In the genomic region with DNA sequence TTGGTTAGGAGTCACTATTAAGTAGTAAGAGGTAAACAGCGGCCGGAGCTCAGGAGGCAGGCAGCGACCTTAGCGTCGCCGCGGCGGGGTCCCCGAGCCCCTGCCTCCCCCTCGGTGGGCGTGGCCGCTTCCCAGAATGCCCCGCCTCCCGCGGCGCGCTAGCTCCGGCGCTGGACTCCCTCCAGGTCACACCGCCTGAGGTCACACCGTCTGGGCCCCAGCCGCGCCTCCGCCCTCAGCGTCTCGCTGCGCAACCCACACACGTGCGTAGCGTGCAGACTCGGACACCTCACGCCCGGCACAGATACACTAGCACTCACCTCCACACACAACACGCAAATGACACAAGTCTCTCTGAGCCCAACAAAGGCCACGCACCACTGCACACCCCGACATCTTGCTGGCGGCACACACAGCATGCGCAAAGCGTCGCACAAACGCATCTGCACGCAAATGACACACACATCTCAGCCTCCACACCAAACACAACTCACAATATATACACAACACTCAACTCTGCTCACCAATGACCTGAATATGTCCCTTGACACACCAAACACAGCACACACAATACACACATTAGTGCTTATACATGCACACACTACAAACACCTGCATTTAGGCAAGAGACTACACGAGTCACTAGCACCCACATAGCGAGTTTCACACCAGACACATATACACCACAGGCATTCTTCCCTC, we compare ENCODE assay signal across 11 cellular contexts. TPM values are rescaled to one million over a fixed set of nuclear protein-coding genes. Genes with fewer than 3 reads are reported as not detected.
DNase-seq lines count a peak whose midpoint lies in the region; ATAC-seq and TF ChIP-seq lines count a peak whose summit lies in the region.
"Had no signal": no experiment of that assay in that cellular context is flagged by ENCODE, and none has a peak within 500 bp of the region (broad histone marks: within the 10 kb centered on the region; RNA-seq: fewer than 3 reads in every experiment).

No MANE protein-coding gene starts in this region.

- TF ChIP-seq CTCF in spleen (IDR thresholded peaks at IDR 0.05 in 8 of 11, conservative IDR thresholded peaks at IDR 0.05 in 3 of 11) = no peak

- H3K4me1 ChIP-seq in spleen = peaks cover 0 to 41% (median 12%) of the 10 kb centered on the region in 6 donors

- intact Hi-C loops in left colon (cut with DNase I, micrococcal nuclease) = no loop called here
- intact Hi-C loops in spleen (cut with DNase I; ENCODE audit: low total_unique reads) = no loop called here

- H3K9me3 ChIP-seq in spleen = no peaks in the 10 kb centered on the region

- TF ChIP-seq POLR2A in erythroblast (IDR thresholded peaks at IDR 0.05; ENCODE audit: low read length) = no peak
- no peak for TF ChIP-seq POLR2A in spleen (IDR thresholded peaks at IDR 0.05)

- H3K4me3 ChIP-seq in spleen = peak overlapping the region in 2 of 8 donors; percentile 7 to 38

- 30 to 45% (median 42%) methylated on average over 31 to 44 of the region's 44 CpGs for WGBS in spleen, 5 donors

- H3K27me3 ChIP-seq in spleen (replicated peaks in 1 of 7) = peaks cover 0 to 46% (median 10%) of the 10 kb centered on the region in 7 donors

- H3K27ac ChIP-seq in spleen = no peak overlapping the region

- DNase-seq in HuH-7.5 (ENCODE audit: low spot score) = peak; percentile 32
- DNase-seq in erythroblast (lab: John Stamatoyannopoulos, UW) = peak; percentile 20 to 36
- peak; percentile 68 to 77 for DNase-seq in left colon
- peak; percentile 82 for DNase-seq in spleen
- DNase-seq in DMS79 (lab: John Stamatoyannopoulos, UW) = no peak
- DNase-seq: activated CD4-positive, CD25-positive, alpha-beta regulatory T cell; activated naive CD4-positive, alpha-beta T cell treated with anti-CD3 and anti-CD28 coated beads, Interleukin-2, amount 50 U/mL, for 16 hours; DND-41 had no signal

- peak; percentile 78 for ATAC-seq in left colon
- no peak for ATAC-seq in GM21381 (IDR thresholded peaks at IDR 0.05; ENCODE audit: unreplicated experiment)
- no peak for ATAC-seq in HG02885 (IDR thresholded peaks at IDR 0.05; ENCODE audit: poor library complexity, unreplicated experiment)
- ATAC-seq in HG02970 (IDR thresholded peaks at IDR 0.05; ENCODE audit: low FRiP score, unreplicated experiment) = no peak

- no peaks in the 10 kb centered on the region for H3K36me3 ChIP-seq in spleen

RNA-seq across cellular contexts. Expression of gene CDKN1A, which starts 17.6 kb away (rescaled TPM):
- total RNA-seq in left colon (100 to 1,000 TPM; 264 to 383 TPM), spleen (10 to 100 TPM; 26.5 to 58.5 (median 32.8) TPM)
- polyA plus RNA-seq in spleen = 10 to 100 TPM; 10.7 to 18.4 (median 11.9) TPM

RNA-seq across cellular contexts. Expression of gene RAB44, which starts 36.7 kb away (rescaled TPM):
- total RNA-seq in left colon = under 1 TPM; 0.09 to 0.42 TPM
- 1 to 10 TPM in 5 of 7 donors, under 1 TPM in 2; 0.54 to 3.5 (median 1.3) TPM for total RNA-seq in spleen
- polyA plus RNA-seq in spleen = under 1 TPM; 0.06 to 0.26 (median 0.24) TPM

Comparison
In these comparisons a context has a peak if more than half of its experiments do, and no peak if none do; other contexts are left out.
1. RNA of gene CDKN1A, which starts 17.6 kb away (total RNA-seq): 264 to 383 TPM in left colon; 26.5 to 58.5 TPM in spleen; every median in the first group is over 4 times any median in the second.